ENCODE assay signal across 8 cellular contexts in the genomic region with DNA sequence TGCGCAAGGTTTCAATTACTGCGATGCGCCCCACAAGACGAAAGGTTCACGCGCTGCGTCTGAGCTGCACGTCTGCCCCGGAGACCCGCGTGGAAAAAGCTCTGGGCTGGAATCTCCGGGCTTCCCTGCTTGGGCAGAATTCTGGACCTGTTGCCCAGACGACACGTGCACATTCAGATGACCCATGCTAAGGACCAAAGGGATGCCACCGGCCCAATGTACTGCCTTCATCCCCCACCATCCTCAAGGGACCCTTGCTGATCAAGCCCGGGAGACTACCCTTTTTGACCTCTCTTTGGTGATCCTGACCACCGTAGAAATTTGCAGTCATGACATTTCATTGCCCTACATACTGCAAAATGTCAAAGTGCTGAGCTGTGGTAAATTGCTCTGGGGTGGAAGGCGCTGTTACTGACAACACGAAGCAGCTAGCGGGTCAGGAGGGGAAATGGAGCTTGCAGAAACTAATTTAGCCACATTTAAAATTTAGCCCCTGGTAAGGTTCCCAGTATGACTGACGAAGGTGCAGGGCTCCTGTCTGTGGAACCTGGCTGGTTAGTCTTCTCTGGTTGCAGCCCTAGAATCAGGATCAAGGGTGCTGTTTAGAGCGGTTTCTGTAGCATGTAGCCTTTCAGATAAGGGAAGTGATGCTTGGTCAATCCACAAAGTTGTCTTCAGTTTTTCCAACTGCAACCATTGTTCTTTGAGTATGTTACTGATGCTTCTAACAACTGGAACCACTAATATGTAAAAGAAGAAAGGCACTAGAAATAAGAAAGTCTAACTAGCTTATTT.
DNase-seq lines count a peak whose midpoint lies in the region; ATAC-seq, FAIRE-seq and TF ChIP-seq lines count a peak whose summit lies in the region.

No MANE protein-coding gene starts in this region.

- H3K4me3 Mint-ChIP-seq in activated CD8-positive, alpha-beta T cell treated with anti-CD3 and anti-CD28 coated beads, Interleukin-2, amount 10 ng/mL, durations not matched to agents 7 days and 5 days: peak overlapping the region; percentile 85

- peaks cover 3% of the 10 kb centered on the region for H3K9me1 ChIP-seq in keratinocyte (ENCODE audit: control insufficient read depth, extremely low read depth, insufficient read depth, low read length)

- peak overlapping the region; percentile 11 for H3K27ac Mint-ChIP-seq in activated CD8-positive, alpha-beta T cell treated with anti-CD3 and anti-CD28 coated beads, Interleukin-2, amount 10 ng/mL, durations not matched to agents 7 days and 5 days

- peaks cover 29% of the 10 kb centered on the region for H3K4me1 Mint-ChIP-seq in activated CD8-positive, alpha-beta T cell treated with anti-CD3 and anti-CD28 coated beads, Interleukin-2, amount 10 ng/mL, durations not matched to agents 7 days and 5 days (ENCODE audit: low read depth)

- H3K9me3 ChIP-seq in keratinocyte (ENCODE audit: control insufficient read depth, low read depth, low read length) (no peaks in the 10 kb centered on the region), stomach smooth muscle (ENCODE audit: control insufficient read depth in 2 of 2, low read length in 2 of 2) (no peaks in the 10 kb centered on the region)

- H4K20me1 ChIP-seq in keratinocyte (ENCODE audit: control insufficient read depth, extremely low read depth, insufficient read depth, low read length): no peaks in the 10 kb centered on the region

- H3K9me3 Mint-ChIP-seq in activated CD8-positive, alpha-beta T cell treated with anti-CD3 and anti-CD28 coated beads, Interleukin-2, amount 10 ng/mL, durations not matched to agents 7 days and 5 days (ENCODE audit: insufficient read depth): no peaks in the 10 kb centered on the region

- TF ChIP-seq CTCF in keratinocyte (optimal IDR thresholded peaks at IDR 0.05 in 1 of 3, IDR thresholded peaks at IDR 0.05 in 1 of 3, conservative IDR thresholded peaks at IDR 0.05 in 1 of 3; ENCODE audit: extremely low read depth in 1 of 3, insufficient read depth in 2 of 3, low read length in 3 of 3): no peak

- H3K36me3 ChIP-seq in keratinocyte (ENCODE audit: control insufficient read depth in 2 of 2, extremely low read depth in 1 of 2, insufficient read depth in 2 of 2, low read length in 2 of 2) (peaks cover 3 to 18% of the 10 kb centered on the region in 2 experiments), stomach smooth muscle (ENCODE audit: control insufficient read depth in 2 of 2, insufficient read depth in 2 of 2, low read length in 2 of 2) (no peaks in the 10 kb centered on the region)

- H3K27ac ChIP-seq in keratinocyte (ENCODE audit: control insufficient read depth, insufficient read depth, low read length) (peak overlapping the region; percentile 47), stomach smooth muscle (ENCODE audit: low read length) (no peak overlapping the region)

- peak overlapping the region; percentile 89 to 93 (median 90) for H3K4me3 ChIP-seq in keratinocyte (ENCODE audit: control insufficient read depth in 2 of 3, extremely low read depth in 1 of 3, insufficient read depth in 2 of 3, low read depth in 1 of 3, low read length in 3 of 3)
- H3K4me3 ChIP-seq in stomach smooth muscle (ENCODE audit: low read length in 2 of 2): peak overlapping the region; percentile 62 to 76

- H3K9ac ChIP-seq in keratinocyte (ENCODE audit: control insufficient read depth, extremely low read depth, insufficient read depth, low read length) (peak overlapping the region; percentile 77), stomach smooth muscle (ENCODE audit: low read length in 2 of 2) (no peak overlapping the region)

- FAIRE-seq in keratinocyte (lab: Jason Lieb, UNC) (no peak), urothelium cell line (lab: Jason Lieb, UNC) (no peak)

- H3K4me1 ChIP-seq in keratinocyte (ENCODE audit: control insufficient read depth, extremely low read depth, insufficient read depth, low read length): peaks cover 8% of the 10 kb centered on the region
- peaks cover 14% of the 10 kb centered on the region for H3K4me1 ChIP-seq in stomach smooth muscle (ENCODE audit: control insufficient read depth, insufficient read depth, low read length)

- ATAC-seq in HG02852 (IDR thresholded peaks at IDR 0.05; ENCODE audit: unreplicated experiment): peak; percentile 44
- ATAC-seq in activated CD8-positive, alpha-beta T cell treated with anti-CD3 and anti-CD28 coated beads, Interleukin-2, amount 10 ng/mL, durations not matched to agents 7 days and 5 days: peak; percentile 20
- ATAC-seq in HG03139 (IDR thresholded peaks at IDR 0.05; ENCODE audit: unreplicated experiment): no peak

- H2AFZ ChIP-seq in keratinocyte (ENCODE audit: control insufficient read depth, low read length): peak overlapping the region; percentile 95

- no peaks in the 10 kb centered on the region for H3K27me3 ChIP-seq in keratinocyte (ENCODE audit: control insufficient read depth, extremely low read depth, insufficient read depth, low read length)
- peaks cover 11 to 21% of the 10 kb centered on the region in 2 donors for H3K27me3 ChIP-seq in stomach smooth muscle (ENCODE audit: control insufficient read depth in 1 of 2, insufficient read depth in 2 of 2, low read length in 2 of 2)

- H3K36me3 Mint-ChIP-seq in activated CD8-positive, alpha-beta T cell treated with anti-CD3 and anti-CD28 coated beads, Interleukin-2, amount 10 ng/mL, durations not matched to agents 7 days and 5 days (ENCODE audit: low read depth): no peaks in the 10 kb centered on the region

- dilution Hi-C loops in keratinocyte (cut with MboI; ENCODE audit: extremely low pct_ligation_motif_present, low sequenced_read_pairs): loop anchor here (25.0 kb wide), 1 partner anchor 91 kb away; a partner anchor contains a TSS

- no peak for DNase-seq in activated CD8-positive, alpha-beta T cell treated with anti-CD3 and anti-CD28 coated beads, Interleukin-2, amount 10 ng/mL, durations not matched to agents 7 days and 5 days
- DNase-seq in keratinocyte (ENCODE audit: low read depth, low spot score): no peak
- DNase-seq in urothelium cell line (ENCODE audit: low spot score): no peak
- no peak for DNase-seq in activated CD4-positive, alpha-beta T cell treated with anti-CD3 and anti-CD28 coated beads, Interleukin-2, amount 50 U/mL, for 48 hours
- DNase-seq in effector CD8-positive, alpha-beta T cell (lab: John Stamatoyannopoulos, UW): no peak

- peaks cover 60% of the 10 kb centered on the region for H3K27me3 Mint-ChIP-seq in activated CD8-positive, alpha-beta T cell treated with anti-CD3 and anti-CD28 coated beads, Interleukin-2, amount 10 ng/mL, durations not matched to agents 7 days and 5 days (ENCODE audit: low read depth)

- POLR2A ChIA-PET in activated CD8-positive, alpha-beta T cell treated with anti-CD3 and anti-CD28 coated beads, Interleukin-2, amount 10 ng/mL, durations not matched to agents 7 days and 5 days (lab: Charles Lee): no interaction called here

- CTCF ChIA-PET in activated CD8-positive, alpha-beta T cell treated with anti-CD3 and anti-CD28 coated beads, Interleukin-2, amount 10 ng/mL, durations not matched to agents 7 days and 5 days (lab: Charles Lee): interaction anchor here (0.6 to 4.5 kb wide), 21 partner anchors 11 to 132 kb away, joined by 3 to 18 read pairs (median 4); a partner anchor contains a TSS

- peaks cover 28% of the 10 kb centered on the region for H3K79me2 ChIP-seq in keratinocyte (ENCODE audit: control insufficient read depth, insufficient read depth, low read length)

- H3K4me2 ChIP-seq in keratinocyte (ENCODE audit: control insufficient read depth, extremely low read depth, insufficient read depth, low read depth, low read length): peak overlapping the region; percentile 90
